ENCODE assay signal across 28 cellular contexts in the genomic region with DNA sequence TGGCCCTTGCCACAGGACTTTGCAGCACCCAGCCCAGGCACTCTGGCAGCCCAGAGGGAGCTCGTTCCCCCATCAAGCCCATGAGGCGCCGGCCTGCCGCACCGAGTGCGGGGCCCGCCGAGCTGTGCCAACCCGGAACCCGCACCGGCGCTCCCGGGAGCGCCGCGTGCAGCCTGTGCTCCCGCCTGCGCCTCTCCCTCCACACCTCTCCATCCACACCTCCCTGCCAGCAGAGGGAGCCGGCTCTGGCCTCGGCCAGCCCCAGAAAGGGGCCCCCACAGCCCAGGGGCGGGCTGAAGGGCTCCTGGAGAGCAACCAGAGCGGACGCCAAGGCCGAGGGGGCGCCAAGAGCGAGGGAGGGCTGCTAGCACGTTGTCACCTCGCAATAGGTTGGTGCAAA.
"Had no signal": no experiment of that assay in that cellular context is flagged by ENCODE, and none has a peak within 500 bp of the region (broad histone marks: within the 10 kb centered on the region; RNA-seq: fewer than 3 reads in every experiment).

No MANE protein-coding gene starts in this region.

- H2AFZ ChIP-seq: neural progenitor cell, parathyroid adenoma had no signal

- H3K4me3 Mint-ChIP-seq: nephron; stimulated activated effector memory CD8-positive, alpha-beta T cell treated with anti-CD3 and anti-CD28 coated beads, Interleukin-12 subunit alpha, Interleukin-12 subunit beta, amount 100 ng/mL, for 72 hours; stimulated activated naive B cell treated with anti-CD40 and anti-IgM and Interleukin-4, amounts not matched to agents 10 μg/mL and 1 μg/mL and 100 μg/mL, for 72 hours; stimulated activated naive CD8-positive, alpha-beta T cell treated with anti-CD3 and anti-CD28 coated beads, Interleukin-15, Interleukin-2, amounts not matched to agents 100 ng/mL and 50 ng/mL, for 24 hours had no signal

- H3K4me1 ChIP-seq: parathyroid adenoma, psoas muscle, right lobe of liver, stomach, thyroid gland, upper lobe of left lung, vagina had no signal

- H3K36me3 Mint-ChIP-seq: neural progenitor cell; stimulated activated effector memory CD8-positive, alpha-beta T cell treated with anti-CD3 and anti-CD28 coated beads, Interleukin-12 subunit alpha, Interleukin-12 subunit beta, amount 100 ng/mL, for 72 hours; stimulated activated naive B cell treated with anti-CD40 and anti-IgM and Interleukin-4, amounts not matched to agents 10 μg/mL and 1 μg/mL and 100 μg/mL, for 72 hours had no signal

- H3K27me3 ChIP-seq: neural progenitor cell, ovary, right lobe of liver, sigmoid colon, thyroid gland, tibial nerve, upper lobe of left lung, vagina had no signal

- H3K4me1 Mint-ChIP-seq: stimulated activated effector memory CD8-positive, alpha-beta T cell treated with anti-CD3 and anti-CD28 coated beads, Interleukin-12 subunit alpha, Interleukin-12 subunit beta, amount 100 ng/mL, for 72 hours; stimulated activated naive B cell treated with anti-CD40 and anti-IgM and Interleukin-4, amounts not matched to agents 10 μg/mL and 1 μg/mL and 100 μg/mL, for 72 hours had no signal

- H3K27ac ChIP-seq: neural progenitor cell, ovary, parathyroid adenoma, psoas muscle, right lobe of liver, sigmoid colon, stomach, thoracic aorta, thyroid gland, tibial nerve, upper lobe of left lung, vagina had no signal

- H3K9ac ChIP-seq: neural progenitor cell, parathyroid adenoma had no signal

- DNase-seq: occipital lobe; ovary; posterior cingulate gyrus; psoas muscle; right cardiac atrium; right lobe of liver; sigmoid colon; small intestine; stimulated activated CD4-positive, alpha-beta T cell treated with anti-CD3 and anti-CD28 coated beads, Interleukin-15, amount 100 ng/mL, for 24 hours; stimulated activated CD4-positive, alpha-beta T cell treated with anti-CD3 and anti-CD28 coated beads, Interleukin-2, amount 100 ng/mL, for 24 hours; stimulated activated CD4-positive, alpha-beta T cell treated with anti-CD3 and anti-CD28 coated beads, Interleukin-2, amount 100 ng/mL, for 48 hours; stimulated activated CD4-positive, alpha-beta T cell treated with anti-CD3 and anti-CD28 coated beads, Interleukin-4, amount 100 ng/mL, for 24 hours; stimulated activated naive B cell treated with anti-CD40 and anti-IgM and Interleukin-4, amounts not matched to agents 10 μg/mL and 1 μg/mL and 100 μg/mL, for 72 hours; stimulated activated naive CD4-positive, alpha-beta T cell treated with Interleukin-2 at 50 U/mL for 16 hours; stomach; thyroid gland; trophoblast cell had no signal

- H3K36me3 ChIP-seq: neural progenitor cell, ovary, right lobe of liver, sigmoid colon, stomach, thoracic aorta, thyroid gland, tibial nerve, upper lobe of left lung, vagina had no signal

- H3K4me2 ChIP-seq: neural progenitor cell had no signal

- H3K27me3 Mint-ChIP-seq: progenitor cell of endocrine pancreas; stimulated activated naive CD8-positive, alpha-beta T cell treated with anti-CD3 and anti-CD28 coated beads, Interleukin-15, Interleukin-2, amounts not matched to agents 100 ng/mL and 50 ng/mL, for 24 hours had no signal

- H3K9me3 Mint-ChIP-seq: stimulated activated effector memory CD8-positive, alpha-beta T cell treated with anti-CD3 and anti-CD28 coated beads, Interleukin-12 subunit alpha, Interleukin-12 subunit beta, amount 100 ng/mL, for 72 hours had no signal

- FAIRE-seq: small intestine, urothelium cell line had no signal

- H3K79me2 ChIP-seq: parathyroid adenoma had no signal

- H3K9me3 ChIP-seq: ovary, psoas muscle, right lobe of liver, sigmoid colon, thoracic aorta, thyroid gland, tibial nerve, upper lobe of left lung, vagina had no signal

- H3K4me3 ChIP-seq: neural progenitor cell, ovary, psoas muscle, right lobe of liver, sigmoid colon, stomach, thoracic aorta, thyroid gland, tibial nerve, upper lobe of left lung, vagina had no signal

- H3K27ac Mint-ChIP-seq: neural progenitor cell; progenitor cell of endocrine pancreas; stimulated activated effector memory CD8-positive, alpha-beta T cell treated with anti-CD3 and anti-CD28 coated beads, Interleukin-12 subunit alpha, Interleukin-12 subunit beta, amount 100 ng/mL, for 72 hours; stimulated activated naive B cell treated with anti-CD40 and anti-IgM and Interleukin-4, amounts not matched to agents 10 μg/mL and 1 μg/mL and 100 μg/mL, for 72 hours; stimulated activated naive CD8-positive, alpha-beta T cell treated with anti-CD3 and anti-CD28 coated beads, Interleukin-15, Interleukin-2, amounts not matched to agents 100 ng/mL and 50 ng/mL, for 24 hours had no signal
